8 cellular contexts compared by ENCODE assay signal in genomic region chr10:110249489-110249888, GRCh38. TPM values are rescaled to one million over a fixed set of nuclear protein-coding genes. Genes with fewer than 3 reads are reported as not detected.
DNase-seq lines count a peak whose midpoint lies in the region; ATAC-seq lines count a peak whose summit lies in the region.
"Not testable (repeated sequence)": the region's sequence is repeated elsewhere in the genome, so short reads cannot be mapped to it uniquely, and the experiment has no call there.

No MANE protein-coding gene starts in this region.

- ATAC-seq in GM18517 (IDR thresholded peaks at IDR 0.05; ENCODE audit: unreplicated experiment) (peak; percentile 77), GM19328 (IDR thresholded peaks at IDR 0.05; ENCODE audit: unreplicated experiment) (peak; percentile 51), GM21528 (IDR thresholded peaks at IDR 0.05; ENCODE audit: low FRiP score, unreplicated experiment) (peak; percentile 59), HG02798 (IDR thresholded peaks at IDR 0.05; ENCODE audit: poor library complexity, unreplicated experiment) (peak; percentile 71), HG03103 (IDR thresholded peaks at IDR 0.05; ENCODE audit: low read depth, unreplicated experiment) (peak; percentile 45), HG03520 (IDR thresholded peaks at IDR 0.05; ENCODE audit: unreplicated experiment) (peak; percentile 52)
- ATAC-seq in activated T-cell treated with anti-CD3 and anti-CD28 coated beads, Interleukin-2, amount 50 U/mL, for 72 hours (replicated peaks in 1 of 2), result peak; percentile 68 to 74
- peak; percentile 82 for ATAC-seq in stimulated activated naive CD8-positive, alpha-beta T cell treated with anti-CD3 and anti-CD28 coated beads, Interleukin-15, amount 100 ng/mL, for 72 hours

- not testable (repeated sequence) for H3K9me3 Mint-ChIP-seq in activated T-cell treated with anti-CD3 and anti-CD28 coated beads, Interleukin-2, amount 50 U/mL, for 72 hours; stimulated activated naive CD8-positive, alpha-beta T cell treated with anti-CD3 and anti-CD28 coated beads, Interleukin-15, amount 100 ng/mL, for 72 hours

- H3K27ac Mint-ChIP-seq in activated T-cell treated with anti-CD3 and anti-CD28 coated beads, Interleukin-2, amount 50 U/mL, for 72 hours, result peak overlapping the region; percentile 75
- H3K27ac Mint-ChIP-seq in stimulated activated naive CD8-positive, alpha-beta T cell treated with anti-CD3 and anti-CD28 coated beads, Interleukin-15, amount 100 ng/mL, for 72 hours, result not testable (repeated sequence)

- H3K36me3 Mint-ChIP-seq in activated T-cell treated with anti-CD3 and anti-CD28 coated beads, Interleukin-2, amount 50 U/mL, for 72 hours (ENCODE audit: insufficient read depth in 2 of 2), result peaks cover 6 to 11% of the 10 kb centered on the region in 2 donors

- peaks cover 37% of the 10 kb centered on the region for H3K4me1 Mint-ChIP-seq in activated T-cell treated with anti-CD3 and anti-CD28 coated beads, Interleukin-2, amount 50 U/mL, for 72 hours (ENCODE audit: low read depth)
- peaks cover 33% of the 10 kb centered on the region for H3K4me1 Mint-ChIP-seq in stimulated activated naive CD8-positive, alpha-beta T cell treated with anti-CD3 and anti-CD28 coated beads, Interleukin-15, amount 100 ng/mL, for 72 hours

- peaks cover 35% of the 10 kb centered on the region for H3K27me3 Mint-ChIP-seq in activated T-cell treated with anti-CD3 and anti-CD28 coated beads, Interleukin-2, amount 50 U/mL, for 72 hours (ENCODE audit: low read depth)
- H3K27me3 Mint-ChIP-seq in stimulated activated naive CD8-positive, alpha-beta T cell treated with anti-CD3 and anti-CD28 coated beads, Interleukin-15, amount 100 ng/mL, for 72 hours, result not testable (repeated sequence)

- peak overlapping the region in 1 of 2 donors; percentile 33 for H3K4me3 Mint-ChIP-seq in activated T-cell treated with anti-CD3 and anti-CD28 coated beads, Interleukin-2, amount 50 U/mL, for 72 hours
- not testable (repeated sequence) for H3K4me3 Mint-ChIP-seq in stimulated activated naive CD8-positive, alpha-beta T cell treated with anti-CD3 and anti-CD28 coated beads, Interleukin-15, amount 100 ng/mL, for 72 hours

- not testable (repeated sequence) for DNase-seq in activated T-cell treated with anti-CD3 and anti-CD28 coated beads, Interleukin-2, amount 50 U/mL, for 72 hours; stimulated activated naive CD8-positive, alpha-beta T cell treated with anti-CD3 and anti-CD28 coated beads, Interleukin-15, amount 100 ng/mL, for 72 hours

RNA-seq across cellular contexts. Expression of gene MXI1, which starts 42.1 kb away (rescaled TPM):
- total RNA-seq in activated T-cell treated with anti-CD3 and anti-CD28 coated beads, Interleukin-2, amount 50 U/mL, for 72 hours, result 10 to 100 TPM; 19.4 to 36.8 TPM

RNA-seq across cellular contexts. Expression of gene SMNDC1, which starts 55.2 kb away (rescaled TPM):
- total RNA-seq in activated T-cell treated with anti-CD3 and anti-CD28 coated beads, Interleukin-2, amount 50 U/mL, for 72 hours, result 10 to 100 TPM; 49.2 to 54.6 TPM
